ENCODE assay signal across 8 cellular contexts in the genomic region with DNA sequence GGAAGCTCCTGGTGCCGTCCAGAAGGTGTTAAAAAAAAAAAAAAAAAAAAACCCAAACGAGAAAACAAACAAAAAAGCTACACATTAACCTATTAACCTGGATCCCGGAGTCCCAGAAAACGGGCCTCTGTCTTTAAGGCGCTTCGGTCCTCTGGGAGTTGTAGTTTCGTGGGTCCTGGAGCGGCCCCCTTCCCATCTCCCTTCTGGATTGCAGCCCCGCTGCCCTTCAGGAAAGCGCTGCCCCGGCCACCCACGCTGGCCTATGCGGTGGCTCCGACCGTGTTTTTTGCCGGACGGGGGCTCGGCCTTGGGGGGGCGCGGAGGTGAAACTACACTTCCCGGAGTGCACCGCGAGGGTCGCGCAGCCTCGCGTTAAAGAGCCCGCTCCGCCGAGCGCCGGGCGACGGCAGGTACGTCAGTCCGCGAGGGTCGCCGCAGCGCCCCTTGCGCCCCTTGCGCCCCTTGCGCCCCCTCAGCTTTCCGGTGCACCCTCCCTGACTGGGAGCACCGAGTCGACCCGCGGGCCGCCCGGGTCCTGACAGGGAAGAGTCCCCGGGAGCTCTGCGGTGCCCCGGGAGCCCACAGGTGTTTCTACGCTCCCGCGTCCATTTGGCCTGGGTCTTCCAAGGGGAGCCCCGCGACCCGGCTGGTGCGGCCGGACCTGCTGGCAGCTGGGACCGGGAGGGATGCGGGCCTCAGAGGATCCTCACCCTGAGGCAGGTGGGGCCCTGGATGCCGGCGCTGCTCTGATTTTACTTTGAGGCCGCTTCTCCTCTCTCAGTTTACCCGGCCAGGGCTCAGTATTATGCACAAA. TPM values are rescaled to one million over a fixed set of nuclear protein-coding genes. Genes with fewer than 3 reads are reported as not detected.
DNase-seq lines count a peak whose midpoint lies in the region; ATAC-seq and TF ChIP-seq lines count a peak whose summit lies in the region.

TSS of gene FCSK (plus strand) at position 375 of the 814 bp plus-strand sequence. CDS start 8,596 bp downstream, outside the sequence.

- H3K4me3 ChIP-seq in BLaER1 (peak within 1 kb of the TSS; percentile 88), muscle layer of duodenum (ENCODE audit: low read depth in 1 of 2, low read length in 2 of 2) (peak within 1 kb of the TSS; percentile 93 to 99)

- H3K9me3 ChIP-seq in BLaER1 (no peaks in the 10 kb centered on the region), muscle layer of duodenum (ENCODE audit: control insufficient read depth in 1 of 2, low read length in 2 of 2) (no peaks in the 10 kb centered on the region)

- H3K36me3 ChIP-seq in BLaER1 = no peaks in the 10 kb centered on the region
- no peaks in the 10 kb centered on the region for H3K36me3 ChIP-seq in muscle layer of duodenum (ENCODE audit: control insufficient read depth in 1 of 2, insufficient read depth in 2 of 2, low read length in 2 of 2)

- DNase-seq in NOMO-1 treated with dmso at 0.1 percent for 144 hours (lab: John Stamatoyannopoulos, UW; ENCODE audit: unreplicated experiment) = peak; percentile 22
- peak; percentile 58 for DNase-seq in activated T-cell treated with anti-CD3 and anti-CD28 coated beads for 48 hours (ENCODE audit: low read depth)
- peak; percentile 21 to 65 for DNase-seq in stimulated activated CD8-positive, alpha-beta memory T cell treated with anti-CD3 and anti-CD28 coated beads, Interleukin-7, amount 100 ng/mL, for 4 hours (ENCODE audit: low read depth in 2 of 2)

- H3K4me2 ChIP-seq in BLaER1 = peak within 1 kb of the TSS; percentile 98

- no peaks in the 10 kb centered on the region for H3K27me3 ChIP-seq in BLaER1
- H3K27me3 ChIP-seq in muscle layer of duodenum (ENCODE audit: low read depth, low read length) = no peaks in the 10 kb centered on the region

- ATAC-seq in HG03354 (IDR thresholded peaks at IDR 0.05; ENCODE audit: poor library complexity, severe bottlenecking, unreplicated experiment) (peak; percentile 81), esophagus mucosa (peak; percentile 78)

- H3K27ac ChIP-seq in BLaER1 = peak within 1 kb of the TSS; percentile 98
- H3K27ac ChIP-seq in muscle layer of duodenum (ENCODE audit: low read length) = peak within 1 kb of the TSS; percentile 90

- H4K20me1 ChIP-seq in BLaER1 = no peaks in the 10 kb centered on the region

- peak; percentile 60 for TF ChIP-seq POLR2A in GM19099 (IDR thresholded peaks at IDR 0.05; ENCODE audit: extremely low read depth, insufficient read length, low read depth)

- peak within 1 kb of the TSS; percentile 95 for H3K9ac ChIP-seq in BLaER1

- H3K4me1 ChIP-seq in BLaER1 (peaks cover 21% of the 10 kb centered on the region), muscle layer of duodenum (ENCODE audit: control insufficient read depth in 1 of 2, insufficient read depth in 2 of 2, low read length in 2 of 2) (peaks cover 0 to 15% of the 10 kb centered on the region in 2 donors)

RNA-seq across cellular contexts. Expression of gene FCSK, which starts in this region (rescaled TPM):
- total RNA-seq in esophagus mucosa = 10.0 TPM

Comparison
In these comparisons a context has a peak if more than half of its experiments do, and no peak if none do; other contexts are left out.
1. Peak in every context shown above with its lines: DNase-seq, ATAC-seq, H3K4me3 ChIP-seq and H3K27ac ChIP-seq.